ENCODE assay signal across 35 cellular contexts in genomic region chr19:57161985-57162544, GRCh38. TPM values are rescaled to one million over a fixed set of nuclear protein-coding genes. Genes with fewer than 3 reads are reported as not detected.
"Had no signal": no experiment of that assay in that cellular context is flagged by ENCODE, and none has a peak within 500 bp of the region (broad histone marks: within the 10 kb centered on the region; RNA-seq: fewer than 3 reads in every experiment).

No MANE protein-coding gene starts in this region.

- ATAC-seq: activated CD4-positive, alpha-beta T cell treated with anti-CD3 and anti-CD28 coated beads for 36 hours; activated CD8-positive, alpha-beta memory T cell treated with anti-CD3 and anti-CD28 coated beads, Interleukin-2, amount 10 ng/mL, durations not matched to agents 7 days and 5 days; activated CD8-positive, alpha-beta T cell treated with anti-CD3 and anti-CD28 coated beads, Interleukin-2, amount 10 ng/mL, durations not matched to agents 7 days and 5 days; activated naive CD8-positive, alpha-beta T cell treated with anti-CD3 and anti-CD28 coated beads, Interleukin-2, amount 50 U/mL, for 24 hours; effector memory CD8-positive, alpha-beta T cell; gastroesophageal sphincter had no signal

- H3K36me3 ChIP-seq: adrenal gland, brain microvascular endothelial cell, esophagus muscularis mucosa, gastroesophageal sphincter had no signal

- DNase-seq: activated CD4-positive, alpha-beta memory T cell treated with anti-CD3 and anti-CD28 coated beads for 36 hours; activated CD4-positive, alpha-beta T cell treated with anti-CD3 and anti-CD28 coated beads for 36 hours; activated CD4-positive, alpha-beta T cell treated with anti-CD3 and anti-CD28 coated beads, Interleukin-2, amount 10 ng/mL, durations not matched to agents 24 days and 14 days; activated CD4-positive, CD25-positive, alpha-beta regulatory T cell; activated CD4-positive, CD25-positive, alpha-beta regulatory T cell treated with anti-CD3 and anti-CD28 coated beads, Interleukin-2, amount 50 U/mL, for 72 hours; activated CD8-positive, alpha-beta memory T cell treated with anti-CD3 and anti-CD28 coated beads, Interleukin-2, amount 10 ng/mL, durations not matched to agents 7 days and 5 days; activated CD8-positive, alpha-beta memory T cell treated with anti-CD3 and anti-CD28 coated beads, Interleukin-2, amount 50 U/mL, for 4 hours; activated CD8-positive, alpha-beta T cell treated with anti-CD3 and anti-CD28 coated beads, Interleukin-2, amount 10 ng/mL, durations not matched to agents 7 days and 5 days; activated effector memory CD4-positive, alpha-beta T cell treated with anti-CD3 and anti-CD28 coated beads, Interleukin-2, amount 50 U/mL, for 16 hours; activated naive CD4-positive, alpha-beta T cell treated with anti-CD3 and anti-CD28 coated beads for 36 hours; activated naive CD8-positive, alpha-beta T cell treated with anti-CD3 and anti-CD28 coated beads for 36 hours; activated naive CD8-positive, alpha-beta T cell treated with anti-CD3 and anti-CD28 coated beads, Interleukin-2, amount 50 U/mL, for 24 hours; activated T-cell treated with anti-CD3 and anti-CD28 coated beads, Interleukin-2, amount 50 U/mL, for 1 hour; activated T-cell treated with anti-CD3 and anti-CD28 coated beads, Interleukin-2, amount 50 U/mL, for 48 hours; amygdala; brain microvascular endothelial cell; cortex of kidney; dermis blood vessel endothelial cell; effector CD4-positive, alpha-beta T cell; effector memory CD8-positive, alpha-beta T cell; erythroblast; foreskin melanocyte; T-helper 2 cell had no signal

- H3K4me1 ChIP-seq: adrenal gland, esophagus muscularis mucosa, gastroesophageal sphincter had no signal

- H3K9me3 ChIP-seq: adrenal gland, esophagus muscularis mucosa, gastroesophageal sphincter had no signal

- H3K27ac ChIP-seq: brain microvascular endothelial cell, esophagus muscularis mucosa, gastroesophageal sphincter had no signal

- H3K4me3 ChIP-seq: adrenal gland, esophagus muscularis mucosa, gastroesophageal sphincter had no signal

- H3K27me3 ChIP-seq: adrenal gland, brain microvascular endothelial cell, gastroesophageal sphincter had no signal

RNA-seq across cellular contexts. Expression of gene DUXA, which starts 5.2 kb away (rescaled TPM):
- total RNA-seq: activated CD4-positive, alpha-beta memory T cell treated with anti-CD3 and anti-CD28 coated beads for 36 hours; activated CD4-positive, alpha-beta T cell treated with anti-CD3 and anti-CD28 coated beads for 36 hours; activated CD4-positive, alpha-beta T cell treated with anti-CD3 and anti-CD28 coated beads, Interleukin-2, amount 10 ng/mL, durations not matched to agents 24 days and 14 days; activated CD8-positive, alpha-beta memory T cell treated with anti-CD3 and anti-CD28 coated beads for 36 hours; activated CD8-positive, alpha-beta memory T cell treated with anti-CD3 and anti-CD28 coated beads, Interleukin-2, amount 10 ng/mL, durations not matched to agents 7 days and 5 days; activated CD8-positive, alpha-beta T cell treated with anti-CD3 and anti-CD28 coated beads, Interleukin-2, amount 10 ng/mL, durations not matched to agents 7 days and 5 days; activated naive CD4-positive, alpha-beta T cell treated with anti-CD3 and anti-CD28 coated beads for 36 hours; activated naive CD8-positive, alpha-beta T cell treated with anti-CD3 and anti-CD28 coated beads for 36 hours; activated T-helper 1 cell treated with anti-CD3 and anti-CD28 coated beads, Interleukin-12 subunit alpha, Interleukin-12 subunit beta, Interleukin-2, Interleukin-4 antibody, amounts not matched to agents 30 ng/mL and 10 ng/mL and 1 ng/mL, durations not matched to agents 14 hours and 24 hours and 36 hours; activated T-helper 2 cell treated with anti-CD3 and anti-CD28 coated beads, Interferon-gamma antibody, Interleukin-2, Interleukin-4, amounts not matched to agents 10 μg/mL and 5 μg/mL and 100 μg/mL, durations not matched to agents 14 hours and 24 hours and 36 hours; adrenal gland; astrocyte; bronchial epithelial cell; cardiac septum; cerebellum; dermis blood vessel endothelial cell; esophagus muscularis mucosa; gastroesophageal sphincter; glomerular endothelial cell; T-helper 1 cell treated with Interleukin-12 subunit alpha and Interleukin-12 subunit beta and Interleukin-4 antibody, amounts not matched to agents 30 ng/mL and 1 ng/mL, for 36 hours had no signal

RNA-seq across cellular contexts. Expression of gene ZIM3, which starts 17.1 kb away (rescaled TPM):
- total RNA-seq: activated CD4-positive, alpha-beta memory T cell treated with anti-CD3 and anti-CD28 coated beads for 36 hours; activated CD4-positive, alpha-beta T cell treated with anti-CD3 and anti-CD28 coated beads for 36 hours; activated CD4-positive, alpha-beta T cell treated with anti-CD3 and anti-CD28 coated beads, Interleukin-2, amount 10 ng/mL, durations not matched to agents 24 days and 14 days; activated CD8-positive, alpha-beta memory T cell treated with anti-CD3 and anti-CD28 coated beads for 36 hours; activated CD8-positive, alpha-beta memory T cell treated with anti-CD3 and anti-CD28 coated beads, Interleukin-2, amount 10 ng/mL, durations not matched to agents 7 days and 5 days; activated CD8-positive, alpha-beta T cell treated with anti-CD3 and anti-CD28 coated beads, Interleukin-2, amount 10 ng/mL, durations not matched to agents 7 days and 5 days; activated naive CD4-positive, alpha-beta T cell treated with anti-CD3 and anti-CD28 coated beads for 36 hours; activated naive CD8-positive, alpha-beta T cell treated with anti-CD3 and anti-CD28 coated beads for 36 hours; activated T-helper 1 cell treated with anti-CD3 and anti-CD28 coated beads, Interleukin-12 subunit alpha, Interleukin-12 subunit beta, Interleukin-2, Interleukin-4 antibody, amounts not matched to agents 30 ng/mL and 10 ng/mL and 1 ng/mL, durations not matched to agents 14 hours and 24 hours and 36 hours; activated T-helper 2 cell treated with anti-CD3 and anti-CD28 coated beads, Interferon-gamma antibody, Interleukin-2, Interleukin-4, amounts not matched to agents 10 μg/mL and 5 μg/mL and 100 μg/mL, durations not matched to agents 14 hours and 24 hours and 36 hours; adrenal gland; astrocyte; bronchial epithelial cell; cardiac septum; cerebellum; dermis blood vessel endothelial cell; esophagus muscularis mucosa; gastroesophageal sphincter; glomerular endothelial cell; T-helper 1 cell treated with Interleukin-12 subunit alpha and Interleukin-12 subunit beta and Interleukin-4 antibody, amounts not matched to agents 30 ng/mL and 1 ng/mL, for 36 hours had no signal

RNA-seq across cellular contexts. Expression of gene USP29, which starts 42.3 kb away (rescaled TPM):
- total RNA-seq: activated CD4-positive, alpha-beta memory T cell treated with anti-CD3 and anti-CD28 coated beads for 36 hours; activated CD4-positive, alpha-beta T cell treated with anti-CD3 and anti-CD28 coated beads for 36 hours; activated CD4-positive, alpha-beta T cell treated with anti-CD3 and anti-CD28 coated beads, Interleukin-2, amount 10 ng/mL, durations not matched to agents 24 days and 14 days; activated CD8-positive, alpha-beta memory T cell treated with anti-CD3 and anti-CD28 coated beads for 36 hours; activated CD8-positive, alpha-beta memory T cell treated with anti-CD3 and anti-CD28 coated beads, Interleukin-2, amount 10 ng/mL, durations not matched to agents 7 days and 5 days; activated CD8-positive, alpha-beta T cell treated with anti-CD3 and anti-CD28 coated beads, Interleukin-2, amount 10 ng/mL, durations not matched to agents 7 days and 5 days; activated naive CD4-positive, alpha-beta T cell treated with anti-CD3 and anti-CD28 coated beads for 36 hours; activated naive CD8-positive, alpha-beta T cell treated with anti-CD3 and anti-CD28 coated beads for 36 hours; activated T-helper 1 cell treated with anti-CD3 and anti-CD28 coated beads, Interleukin-12 subunit alpha, Interleukin-12 subunit beta, Interleukin-2, Interleukin-4 antibody, amounts not matched to agents 30 ng/mL and 10 ng/mL and 1 ng/mL, durations not matched to agents 14 hours and 24 hours and 36 hours; activated T-helper 2 cell treated with anti-CD3 and anti-CD28 coated beads, Interferon-gamma antibody, Interleukin-2, Interleukin-4, amounts not matched to agents 10 μg/mL and 5 μg/mL and 100 μg/mL, durations not matched to agents 14 hours and 24 hours and 36 hours; adrenal gland; astrocyte; bronchial epithelial cell; cardiac septum; cerebellum; dermis blood vessel endothelial cell; esophagus muscularis mucosa; gastroesophageal sphincter; glomerular endothelial cell; T-helper 1 cell treated with Interleukin-12 subunit alpha and Interleukin-12 subunit beta and Interleukin-4 antibody, amounts not matched to agents 30 ng/mL and 1 ng/mL, for 36 hours had no signal
